35 cellular contexts compared by ENCODE assay signal in the genomic region with DNA sequence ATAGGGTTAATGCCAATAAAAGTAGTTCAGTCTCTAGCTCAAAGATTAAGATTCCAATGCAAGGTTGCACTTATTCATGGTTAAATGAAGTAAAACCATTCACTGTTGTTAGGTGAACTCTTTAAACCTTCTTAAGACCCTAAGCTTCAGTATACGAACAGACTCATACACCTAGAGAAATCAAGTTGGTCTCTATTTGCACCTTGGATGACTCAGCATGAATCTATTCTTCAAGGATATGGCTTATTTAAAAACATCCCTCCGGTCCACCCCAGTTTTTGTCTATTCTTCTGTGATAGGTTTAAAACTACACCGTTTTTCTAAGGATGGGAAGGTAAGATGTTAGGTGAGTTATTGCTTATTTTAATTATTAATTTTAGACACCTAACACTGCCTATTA. TPM values are rescaled to one million over a fixed set of nuclear protein-coding genes. Genes with fewer than 3 reads are reported as not detected.
"Had no signal": no experiment of that assay in that cellular context is flagged by ENCODE, and none has a peak within 500 bp of the region (broad histone marks: within the 10 kb centered on the region; RNA-seq: fewer than 3 reads in every experiment).

No MANE protein-coding gene starts in this region.

- H3K27me3 ChIP-seq: body of pancreas, breast epithelium, cardiac muscle cell, colonic mucosa had no signal

- H3K4me3 ChIP-seq: body of pancreas, breast epithelium, cardiac muscle cell, colonic mucosa had no signal

- ATAC-seq: activated CD4-positive, alpha-beta T cell treated with anti-CD3 and anti-CD28 coated beads for 36 hours; activated CD8-positive, alpha-beta memory T cell treated with anti-CD3 and anti-CD28 coated beads, Interleukin-2, amount 10 ng/mL, durations not matched to agents 7 days and 5 days; activated CD8-positive, alpha-beta T cell treated with anti-CD3 and anti-CD28 coated beads, Interleukin-2, amount 10 ng/mL, durations not matched to agents 7 days and 5 days; activated naive CD8-positive, alpha-beta T cell treated with anti-CD3 and anti-CD28 coated beads, Interleukin-2, amount 50 U/mL, for 24 hours; body of pancreas had no signal

- H3K4me1 ChIP-seq: body of pancreas, breast epithelium, colonic mucosa had no signal

- H3K36me3 ChIP-seq: brain microvascular endothelial cell, breast epithelium, cardiac muscle cell, colonic mucosa had no signal

- FAIRE-seq: astrocyte, TTC549 had no signal

- DNase-seq: activated B cell treated with CpG ODN at 0.5 μM for 24 hours; activated CD4-positive, alpha-beta memory T cell treated with anti-CD3 and anti-CD28 coated beads, Interleukin-2, amount 10 ng/mL, durations not matched to agents 7 days and 5 days; activated CD4-positive, alpha-beta T cell treated with anti-CD3 and anti-CD28 coated beads for 1 hour; activated CD4-positive, alpha-beta T cell treated with anti-CD3 and anti-CD28 coated beads for 36 hours; activated CD4-positive, alpha-beta T cell treated with anti-CD3 and anti-CD28 coated beads for 48 hours; activated CD4-positive, alpha-beta T cell treated with anti-CD3 and anti-CD28 coated beads, Interleukin-2, amount 10 ng/mL, durations not matched to agents 7 days and 5 days; activated CD4-positive, alpha-beta T cell treated with anti-CD3 and anti-CD28 coated beads, Interleukin-2, amount 50 U/mL, for 48 hours; activated CD8-positive, alpha-beta memory T cell treated with anti-CD3 and anti-CD28 coated beads for 24 hours; activated CD8-positive, alpha-beta memory T cell treated with anti-CD3 and anti-CD28 coated beads, Interleukin-2, amount 10 ng/mL, durations not matched to agents 7 days and 5 days; activated CD8-positive, alpha-beta memory T cell treated with anti-CD3 and anti-CD28 coated beads, Interleukin-2, amount 50 U/mL, for 48 hours; activated CD8-positive, alpha-beta T cell treated with anti-CD3 and anti-CD28 coated beads, Interleukin-2, amount 10 ng/mL, durations not matched to agents 7 days and 5 days; activated effector memory CD4-positive, alpha-beta T cell treated with Interleukin-2 at 50 U/mL for 16 hours; activated gamma-delta T cell; activated naive CD4-positive, alpha-beta T cell treated with anti-CD3 and anti-CD28 coated beads, Interleukin-2, amount 10 ng/mL, durations not matched to agents 7 days and 5 days; activated naive CD4-positive, alpha-beta T cell treated with Interleukin-2 at 50 U/mL for 16 hours; activated naive CD8-positive, alpha-beta T cell treated with anti-CD3 and anti-CD28 coated beads, Interleukin-2, amount 10 ng/mL, durations not matched to agents 7 days and 5 days; activated naive CD8-positive, alpha-beta T cell treated with anti-CD3 and anti-CD28 coated beads, Interleukin-2, amount 50 U/mL, for 24 hours; activated T-cell treated with anti-CD3 and anti-CD28 coated beads, Interleukin-2, amount 50 U/mL, for 24 hours; activated T-cell treated with anti-CD3 and anti-CD28 coated beads, Interleukin-2, amount 50 U/mL, for 48 hours; aorta; body of pancreas; brain microvascular endothelial cell; caudate nucleus; cerebellar nuclear complex; colonic mucosa; T-helper 2 cell; T-helper 9 cell had no signal

- H3K27ac ChIP-seq: body of pancreas, brain microvascular endothelial cell, breast epithelium, cardiac muscle cell, colonic mucosa, VCaP had no signal

- H3K9me3 ChIP-seq: body of pancreas, breast epithelium, colonic mucosa had no signal

RNA-seq across cellular contexts. Expression of a gene that starts 0.9 kb away (rescaled TPM):
- total RNA-seq: activated B cell treated with CpG ODN at 0.5 μM for 24 hours; activated CD4-positive, alpha-beta memory T cell treated with anti-CD3 and anti-CD28 coated beads, Interleukin-2, amount 10 ng/mL, durations not matched to agents 7 days and 5 days; activated CD4-positive, alpha-beta T cell treated with anti-CD3 and anti-CD28 coated beads for 36 hours; activated CD4-positive, alpha-beta T cell treated with anti-CD3 and anti-CD28 coated beads, Interleukin-2, amount 10 ng/mL, durations not matched to agents 7 days and 5 days; activated CD8-positive, alpha-beta memory T cell treated with anti-CD3 and anti-CD28 coated beads, Interleukin-2, amount 10 ng/mL, durations not matched to agents 7 days and 5 days; activated CD8-positive, alpha-beta T cell treated with anti-CD3 and anti-CD28 coated beads, Interleukin-2, amount 10 ng/mL, durations not matched to agents 7 days and 5 days; activated naive CD8-positive, alpha-beta T cell treated with anti-CD3 and anti-CD28 coated beads, Interleukin-2, amount 10 ng/mL, durations not matched to agents 7 days and 5 days; activated T-helper 2 cell treated with anti-CD3 and anti-CD28 coated beads, Interferon-gamma antibody, Interleukin-2, Interleukin-4, amounts not matched to agents 10 μg/mL and 5 μg/mL and 100 μg/mL, durations not matched to agents 14 hours and 24 hours and 36 hours; aorta; astrocyte; body of pancreas; breast epithelium; cardiac muscle cell; chondrocyte; colonic mucosa had no signal
- polyA plus RNA-seq: adipose tissue, aorta, cardiac muscle cell had no signal

RNA-seq across cellular contexts. Expression of a gene that starts 15.3 kb away (rescaled TPM):
- total RNA-seq: activated B cell treated with CpG ODN at 0.5 μM for 24 hours; activated CD4-positive, alpha-beta memory T cell treated with anti-CD3 and anti-CD28 coated beads, Interleukin-2, amount 10 ng/mL, durations not matched to agents 7 days and 5 days; activated CD4-positive, alpha-beta T cell treated with anti-CD3 and anti-CD28 coated beads for 36 hours; activated CD4-positive, alpha-beta T cell treated with anti-CD3 and anti-CD28 coated beads, Interleukin-2, amount 10 ng/mL, durations not matched to agents 7 days and 5 days; activated CD8-positive, alpha-beta memory T cell treated with anti-CD3 and anti-CD28 coated beads, Interleukin-2, amount 10 ng/mL, durations not matched to agents 7 days and 5 days; activated CD8-positive, alpha-beta T cell treated with anti-CD3 and anti-CD28 coated beads, Interleukin-2, amount 10 ng/mL, durations not matched to agents 7 days and 5 days; activated naive CD8-positive, alpha-beta T cell treated with anti-CD3 and anti-CD28 coated beads, Interleukin-2, amount 10 ng/mL, durations not matched to agents 7 days and 5 days; activated T-helper 2 cell treated with anti-CD3 and anti-CD28 coated beads, Interferon-gamma antibody, Interleukin-2, Interleukin-4, amounts not matched to agents 10 μg/mL and 5 μg/mL and 100 μg/mL, durations not matched to agents 14 hours and 24 hours and 36 hours; aorta; astrocyte; body of pancreas; breast epithelium; cardiac muscle cell; chondrocyte; colonic mucosa had no signal
- polyA plus RNA-seq: adipose tissue, aorta, cardiac muscle cell had no signal

RNA-seq across cellular contexts. Expression of a gene that starts 33.0 kb away (rescaled TPM):
- total RNA-seq: activated B cell treated with CpG ODN at 0.5 μM for 24 hours; activated CD4-positive, alpha-beta memory T cell treated with anti-CD3 and anti-CD28 coated beads, Interleukin-2, amount 10 ng/mL, durations not matched to agents 7 days and 5 days; activated CD4-positive, alpha-beta T cell treated with anti-CD3 and anti-CD28 coated beads for 36 hours; activated CD4-positive, alpha-beta T cell treated with anti-CD3 and anti-CD28 coated beads, Interleukin-2, amount 10 ng/mL, durations not matched to agents 7 days and 5 days; activated CD8-positive, alpha-beta memory T cell treated with anti-CD3 and anti-CD28 coated beads, Interleukin-2, amount 10 ng/mL, durations not matched to agents 7 days and 5 days; activated CD8-positive, alpha-beta T cell treated with anti-CD3 and anti-CD28 coated beads, Interleukin-2, amount 10 ng/mL, durations not matched to agents 7 days and 5 days; activated naive CD8-positive, alpha-beta T cell treated with anti-CD3 and anti-CD28 coated beads, Interleukin-2, amount 10 ng/mL, durations not matched to agents 7 days and 5 days; activated T-helper 2 cell treated with anti-CD3 and anti-CD28 coated beads, Interferon-gamma antibody, Interleukin-2, Interleukin-4, amounts not matched to agents 10 μg/mL and 5 μg/mL and 100 μg/mL, durations not matched to agents 14 hours and 24 hours and 36 hours; aorta; astrocyte; body of pancreas; breast epithelium; cardiac muscle cell; chondrocyte; colonic mucosa had no signal
- polyA plus RNA-seq: adipose tissue, aorta, cardiac muscle cell had no signal

RNA-seq across cellular contexts. Expression of a gene that starts 52.4 kb away (rescaled TPM):
- total RNA-seq: activated B cell treated with CpG ODN at 0.5 μM for 24 hours; activated CD4-positive, alpha-beta memory T cell treated with anti-CD3 and anti-CD28 coated beads, Interleukin-2, amount 10 ng/mL, durations not matched to agents 7 days and 5 days; activated CD4-positive, alpha-beta T cell treated with anti-CD3 and anti-CD28 coated beads for 36 hours; activated CD4-positive, alpha-beta T cell treated with anti-CD3 and anti-CD28 coated beads, Interleukin-2, amount 10 ng/mL, durations not matched to agents 7 days and 5 days; activated CD8-positive, alpha-beta memory T cell treated with anti-CD3 and anti-CD28 coated beads, Interleukin-2, amount 10 ng/mL, durations not matched to agents 7 days and 5 days; activated CD8-positive, alpha-beta T cell treated with anti-CD3 and anti-CD28 coated beads, Interleukin-2, amount 10 ng/mL, durations not matched to agents 7 days and 5 days; activated naive CD8-positive, alpha-beta T cell treated with anti-CD3 and anti-CD28 coated beads, Interleukin-2, amount 10 ng/mL, durations not matched to agents 7 days and 5 days; activated T-helper 2 cell treated with anti-CD3 and anti-CD28 coated beads, Interferon-gamma antibody, Interleukin-2, Interleukin-4, amounts not matched to agents 10 μg/mL and 5 μg/mL and 100 μg/mL, durations not matched to agents 14 hours and 24 hours and 36 hours; aorta; astrocyte; body of pancreas; breast epithelium; cardiac muscle cell; chondrocyte; colonic mucosa had no signal
- polyA plus RNA-seq: adipose tissue, aorta, cardiac muscle cell had no signal
